Comparison of ENCODE assay signal across 20 cellular contexts in genomic region chr1:52444465-52444864, GRCh38.
"Had no signal": no experiment of that assay in that cellular context is flagged by ENCODE, and none has a peak within 500 bp of the region (broad histone marks: within the 10 kb centered on the region; RNA-seq: fewer than 3 reads in every experiment).

No MANE protein-coding gene starts in this region.

- H3K4me3 Mint-ChIP-seq: memory B cell, naive B cell, nephron had no signal

- H3K4me1 ChIP-seq: colonic mucosa, gastrocnemius medialis, heart right ventricle, parathyroid adenoma, prostate gland, stomach, transverse colon had no signal

- H3K9me3 ChIP-seq: colonic mucosa, gastrocnemius medialis, heart right ventricle, prostate gland, stomach, thoracic aorta, transverse colon had no signal

- H2AFZ ChIP-seq: parathyroid adenoma had no signal

- FAIRE-seq: islet of Langerhans had no signal

- H3K4me1 Mint-ChIP-seq: memory B cell, nephron had no signal

- H3K79me2 ChIP-seq: parathyroid adenoma had no signal

- H3K4me3 ChIP-seq: colonic mucosa, gastrocnemius medialis, heart right ventricle, prostate gland, skin epidermis, stomach, thoracic aorta, transverse colon had no signal

- H3K9ac ChIP-seq: parathyroid adenoma had no signal

- H3K27ac Mint-ChIP-seq: memory B cell, naive B cell, nephron had no signal

- H3K36me3 ChIP-seq: colonic mucosa, prostate gland had no signal

- H3K27ac ChIP-seq: colonic mucosa, gastrocnemius medialis, heart right ventricle, parathyroid adenoma, prostate gland, skin epidermis, stomach, thoracic aorta, transverse colon had no signal

- H3K9me3 Mint-ChIP-seq: memory B cell, naive B cell, nephron had no signal

- DNase-seq: colonic mucosa; dermis blood vessel endothelial cell; erythroblast; gastrocnemius medialis; heart right ventricle; hypothalamus; naive B cell; retina; stimulated activated CD4-positive, alpha-beta T cell treated with anti-CD3 and anti-CD28 coated beads, Interleukin-12 subunit alpha, Interleukin-12 subunit beta, amount 100 ng/mL, for 4 hours; stimulated activated naive CD4-positive, alpha-beta T cell; stomach; substantia nigra; transverse colon had no signal

- H3K27me3 Mint-ChIP-seq: memory B cell, naive B cell had no signal

- H3K27me3 ChIP-seq: colonic mucosa, gastrocnemius medialis, heart right ventricle, stomach, transverse colon had no signal
